Comparison of ENCODE assay signal across 28 cellular contexts in the genomic region with DNA sequence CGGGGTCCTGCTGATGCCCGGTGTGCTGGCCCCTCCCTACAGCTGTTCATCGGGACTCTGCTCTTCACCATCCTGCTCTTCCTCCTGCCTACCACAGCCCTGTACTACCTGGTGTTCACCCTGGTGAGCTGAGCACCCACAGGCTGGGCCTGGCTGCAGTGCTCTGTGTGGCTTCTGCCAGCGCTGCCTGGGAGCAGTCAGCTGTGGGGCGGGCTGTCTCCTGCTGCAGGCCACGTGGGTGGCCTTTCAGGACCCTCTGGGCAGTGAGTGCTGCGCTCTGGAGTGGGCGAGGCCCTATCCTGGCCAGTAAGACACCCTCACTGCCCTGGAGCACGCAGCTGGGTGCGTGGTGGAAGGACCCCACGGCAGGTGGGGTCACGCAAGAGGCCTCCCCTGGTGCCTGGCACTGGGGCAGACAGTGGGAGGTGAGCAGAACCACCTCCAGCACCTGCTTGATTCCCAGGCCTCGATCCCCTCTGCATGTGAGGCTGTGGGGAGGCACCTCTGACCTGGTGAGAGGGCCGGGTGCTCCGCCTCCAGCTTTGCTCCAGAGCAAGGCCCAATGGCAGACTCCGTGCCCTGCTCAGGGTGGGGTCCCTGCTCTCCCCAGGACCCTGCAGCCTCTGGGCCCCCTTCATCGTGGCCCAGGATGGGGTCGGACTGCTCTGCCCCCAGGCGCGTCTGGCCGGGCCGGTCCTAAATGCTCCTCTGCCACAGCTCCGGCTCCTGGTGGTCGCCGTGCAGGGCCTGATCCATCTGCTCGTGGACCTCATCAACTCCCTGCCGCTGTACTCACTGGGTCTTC. TPM values are rescaled to one million over a fixed set of nuclear protein-coding genes. Genes with fewer than 3 reads are reported as not detected.
"Had no signal": no experiment of that assay in that cellular context is flagged by ENCODE, and none has a peak within 500 bp of the region (broad histone marks: within the 10 kb centered on the region; RNA-seq: fewer than 3 reads in every experiment).

No MANE protein-coding gene starts in this region.

- H3K4me1 ChIP-seq: prostate gland had no signal

- H3K9me3 ChIP-seq: esophagus muscularis mucosa, gastroesophageal sphincter, heart left ventricle, left ventricle myocardium inferior, prostate gland, right atrium auricular region, tibial artery had no signal

- H3K36me3 ChIP-seq: cardiac muscle cell, prostate gland, right atrium auricular region had no signal

- H3K27me3 ChIP-seq: cardiac muscle cell, heart left ventricle, right atrium auricular region had no signal

- DNase-seq: activated B cell treated with CpG ODN at 0.5 μM for 24 hours; activated CD4-positive, alpha-beta T cell treated with anti-CD3 and anti-CD28 coated beads for 48 hours; activated CD8-positive, alpha-beta T cell treated with anti-CD3 and anti-CD28 coated beads for 36 hours; activated naive CD4-positive, alpha-beta T cell; activated naive CD8-positive, alpha-beta T cell treated with anti-CD3 and anti-CD28 coated beads for 36 hours; activated T-cell treated with anti-CD3 and anti-CD28 coated beads, Interleukin-2, amount 50 U/mL, for 1 hour; amniotic stem cell; dermis blood vessel endothelial cell; effector memory CD4-positive, alpha-beta T cell; heart left ventricle; left ventricle myocardium inferior; mammary epithelial cell; nephron progenitor cell; stimulated activated naive CD8-positive, alpha-beta T cell treated with anti-CD3 and anti-CD28 coated beads, Interleukin-15, Interleukin-2, amounts not matched to agents 100 U/mL and 50 U/mL, for 24 hours; substantia nigra; T-helper 1 cell; T-helper 9 cell; tibial artery had no signal

- H3K4me3 ChIP-seq: cardiac muscle cell, esophagus muscularis mucosa, gastroesophageal sphincter, heart left ventricle, left ventricle myocardium inferior, prostate gland, right atrium auricular region, tibial artery had no signal

- ATAC-seq: activated CD8-positive, alpha-beta T cell treated with anti-CD3 and anti-CD28 coated beads for 36 hours; activated T-helper 17 cell treated with anti-CD3 and anti-CD28 coated beads, Interleukin-2, amount 50 U/mL, for 72 hours; gastroesophageal sphincter; heart left ventricle; stimulated activated naive CD8-positive, alpha-beta T cell treated with anti-CD3 and anti-CD28 coated beads, Interleukin-15, Interleukin-2, amounts not matched to agents 100 U/mL and 50 U/mL, for 24 hours had no signal

- H3K27ac ChIP-seq: cardiac muscle cell, esophagus muscularis mucosa, gastroesophageal sphincter, heart left ventricle, left ventricle myocardium inferior, prostate gland, right atrium auricular region, tibial artery had no signal

- FAIRE-seq: endothelial cell of umbilical vein had no signal

RNA-seq across cellular contexts. Expression of gene PRR35, which starts 20.1 kb away (rescaled TPM):
- total RNA-seq: activated B cell treated with CpG ODN at 0.5 μM for 24 hours; activated CD8-positive, alpha-beta T cell treated with anti-CD3 and anti-CD28 coated beads for 36 hours; activated naive CD8-positive, alpha-beta T cell treated with anti-CD3 and anti-CD28 coated beads for 36 hours; activated T-helper 17 cell treated with anti-CD3 and anti-CD28 coated beads, Interleukin-2, amount 50 U/mL, for 72 hours; dermis blood vessel endothelial cell; endothelial cell of umbilical vein; esophagus muscularis mucosa; gastroesophageal sphincter; heart left ventricle; kidney epithelial cell; left ventricle myocardium inferior; mammary epithelial cell; right atrium auricular region; skeletal muscle tissue; urinary bladder had no signal
- polyA plus RNA-seq: cardiac muscle cell, endothelial cell of umbilical vein, heart left ventricle, mammary epithelial cell, urinary bladder had no signal

RNA-seq across cellular contexts. Expression of gene WFIKKN1, which starts 50.4 kb away (rescaled TPM):
- polyA plus RNA-seq: mammary epithelial cell had no signal
